ENCODE assay signal across 13 cellular contexts in genomic region chr6:112802154-112802553, GRCh38.
A peak's percentile ranks its signal among the peaks of the same experiment; 100 is the strongest.
DNase-seq lines count a peak whose midpoint lies in the region; ATAC-seq, FAIRE-seq and TF ChIP-seq lines count a peak whose summit lies in the region.
"Had no signal": no experiment of that assay in that cellular context is flagged by ENCODE, and none has a peak within 500 bp of the region (broad histone marks: within the 10 kb centered on the region; RNA-seq: fewer than 3 reads in every experiment).

No MANE protein-coding gene starts in this region.

- TF ChIP-seq EP300 in tibial nerve (IDR thresholded peaks at IDR 0.05), result no peak

- CTCF ChIA-PET in MCF 10A (lab: Yijun Ruan, JAX), result interaction anchor here (0.6 to 1.7 kb wide), 5 partner anchors 20 to 1169 kb away, joined by 3 to 7 read pairs (median 3); partner anchors contain the start of gene HDAC2

- H3K4me2 ChIP-seq in astrocyte (ENCODE audit: low read length), result peak overlapping the region; percentile 48

- no peak for TF ChIP-seq POLR2A in breast epithelium (IDR thresholded peaks at IDR 0.05)
- no peak for TF ChIP-seq POLR2A in tibial nerve (IDR thresholded peaks at IDR 0.05)

- DNase-seq in MCF 10A (ENCODE audit: unreplicated experiment) (peak; percentile 50), breast epithelium (ENCODE audit: low spot score in 2 of 2) (no peak), astrocyte (ENCODE audit: low read depth) (peak; percentile 95), foreskin melanocyte (peak; percentile 69), tibial nerve (ENCODE audit: low spot score in 2 of 2) (no peak), left lobe of liver (ENCODE audit: low spot score) (no peak), NCI-H2081 treated with DMSO at 0.1 percent for 48 hours (lab: John Stamatoyannopoulos, UW) (no peak)
- DNase-seq: adrenal gland; left cardiac atrium; nucleus accumbens; stimulated activated CD4-positive, alpha-beta T cell treated with anti-CD3 and anti-CD28 coated beads, Interleukin-4, amount 100 ng/mL, for 1 hour had no signal

- intact Hi-C loops in MCF 10A (cut with micrococcal nuclease), result no loop called here
- intact Hi-C loops in breast epithelium (cut with DNase I; ENCODE audit: low total_unique reads), result no loop called here

- H3K9me3 Mint-ChIP-seq in MCF 10A (ENCODE audit: unreplicated experiment), result no peaks in the 10 kb centered on the region
- peaks cover 5% of the 10 kb centered on the region for H3K9me3 Mint-ChIP-seq in astrocyte (ENCODE audit: unreplicated experiment)

- H3K9ac ChIP-seq in astrocyte (ENCODE audit: low read length), result peak overlapping the region; percentile 53

- BruUV-seq in MCF 10A (replicated peaks; lab: Mats Ljungman, UMichigan), result no TSS peak

- H4K20me1 ChIP-seq in astrocyte (ENCODE audit: insufficient read depth, low read length), result no peaks in the 10 kb centered on the region

- no peak overlapping the region for H2AFZ ChIP-seq in astrocyte (ENCODE audit: low read depth, low read length)

- H3K4me3 ChIP-seq in breast epithelium (no peak overlapping the region), astrocyte (ENCODE audit: insufficient read depth, low read depth, low read length) (no peak overlapping the region), tibial nerve (no peak overlapping the region)
- H3K4me3 ChIP-seq: adrenal gland had no signal

- H3K4me1 Mint-ChIP-seq in MCF 10A (ENCODE audit: insufficient read depth, unreplicated experiment) (peaks cover 9% of the 10 kb centered on the region), astrocyte (ENCODE audit: low read depth, unreplicated experiment) (peaks cover 21% of the 10 kb centered on the region)

- H3K4me3 Mint-ChIP-seq in MCF 10A (ENCODE audit: unreplicated experiment) (no peak overlapping the region), astrocyte (ENCODE audit: unreplicated experiment) (no peak overlapping the region)

- H3K27ac ChIP-seq in breast epithelium, result no peak overlapping the region
- peak overlapping the region; percentile 82 for H3K27ac ChIP-seq in astrocyte (ENCODE audit: low read depth, low read length)
- H3K27ac ChIP-seq in tibial nerve, result peak overlapping the region in 3 of 4 donors; percentile 2 to 45 (median 15)
- H3K27ac ChIP-seq: 22Rv1, adrenal gland had no signal

- no peaks in the 10 kb centered on the region for H3K9me3 ChIP-seq in breast epithelium
- no peaks in the 10 kb centered on the region for H3K9me3 ChIP-seq in astrocyte (ENCODE audit: insufficient read depth, low read depth, low read length)
- H3K9me3 ChIP-seq in tibial nerve, result no peaks in the 10 kb centered on the region
- H3K9me3 ChIP-seq: adrenal gland had no signal

- ATAC-seq in left lobe of liver, result no peak
- no peak for ATAC-seq in GM18498 (IDR thresholded peaks at IDR 0.05; ENCODE audit: unreplicated experiment)

- FAIRE-seq in astrocyte (lab: Jason Lieb, UNC), result peak; percentile 93

- 23 to 31% methylated on average over 1 of the region's 1 CpG for WGBS in tibial nerve, 2 donors

- H3K27me3 Mint-ChIP-seq in MCF 10A (ENCODE audit: insufficient read depth, unreplicated experiment) (no peaks in the 10 kb centered on the region), astrocyte (ENCODE audit: low read depth, unreplicated experiment) (no peaks in the 10 kb centered on the region)

- no peaks in the 10 kb centered on the region for H3K79me2 ChIP-seq in astrocyte (ENCODE audit: insufficient read depth, low read length)

- H3K27ac Mint-ChIP-seq in MCF 10A (ENCODE audit: low read depth, unreplicated experiment) (peak overlapping the region; percentile 20), astrocyte (ENCODE audit: unreplicated experiment) (peak overlapping the region; percentile 87)

- H3K36me3 Mint-ChIP-seq in MCF 10A (ENCODE audit: insufficient read depth, unreplicated experiment) (no peaks in the 10 kb centered on the region), astrocyte (ENCODE audit: low read depth, unreplicated experiment) (no peaks in the 10 kb centered on the region)

- POLR2A ChIA-PET in MCF 10A (lab: Yijun Ruan, JAX), result interaction anchor here (0.6 to 0.9 kb wide), 5 partner anchors 24 to 647 kb away, joined by 3 to 4 read pairs (median 3); no protein-coding TSS in a partner anchor

- H3K27me3 ChIP-seq in breast epithelium (no peaks in the 10 kb centered on the region), astrocyte (ENCODE audit: insufficient read depth, low read length) (no peaks in the 10 kb centered on the region), tibial nerve (no peaks in the 10 kb centered on the region)
- H3K27me3 ChIP-seq: adrenal gland had no signal

- TF ChIP-seq CTCF in MCF 10A (IDR thresholded peaks at IDR 0.05; ENCODE audit: unreplicated experiment) (no peak), breast epithelium (IDR thresholded peaks at IDR 0.05) (no peak), astrocyte (IDR thresholded peaks at IDR 0.05; ENCODE audit: insufficient read depth, low read depth, low read length) (no peak), tibial nerve (IDR thresholded peaks at IDR 0.05) (no peak)

- H3K4me1 ChIP-seq in breast epithelium, result no peaks in the 10 kb centered on the region
- peaks cover 12% of the 10 kb centered on the region for H3K4me1 ChIP-seq in astrocyte (ENCODE audit: insufficient read depth, low read length)
- peaks cover 0 to 11% (median 3%) of the 10 kb centered on the region in 4 donors for H3K4me1 ChIP-seq in tibial nerve
- H3K4me1 ChIP-seq: adrenal gland had no signal

- no peaks in the 10 kb centered on the region for H3K36me3 ChIP-seq in breast epithelium
- no peaks in the 10 kb centered on the region for H3K36me3 ChIP-seq in astrocyte (ENCODE audit: insufficient read depth, low read length)
- H3K36me3 ChIP-seq in tibial nerve, result no peaks in the 10 kb centered on the region
- H3K36me3 ChIP-seq: adrenal gland had no signal

Comparison
In these comparisons a context has a peak if more than half of its experiments do, and no peak if none do; other contexts are left out.
1. DNase-seq: peak in MCF 10A (single experiment), astrocyte (single experiment) and foreskin melanocyte (single experiment); none in breast epithelium (0 of 2), tibial nerve (0 of 2), left lobe of liver (single experiment) and NCI-H2081 treated with DMSO at 0.1 percent for 48 hours (single experiment).
2. H3K27ac ChIP-seq: peak in astrocyte (single experiment) and tibial nerve (3 of 4); none in breast epithelium (0 of 2).